ENCODE assay signal across 17 cellular contexts in genomic region chr2:241666627-241667400, GRCh38. TPM values are rescaled to one million over a fixed set of nuclear protein-coding genes. Genes with fewer than 3 reads are reported as not detected.
A peak's percentile ranks its signal among the peaks of the same experiment; 100 is the strongest.
DNase-seq lines count a peak whose midpoint lies in the region; ATAC-seq and TF ChIP-seq lines count a peak whose summit lies in the region.
"Had no signal": no experiment of that assay in that cellular context is flagged by ENCODE, and none has a peak within 500 bp of the region (broad histone marks: within the 10 kb centered on the region; RNA-seq: fewer than 3 reads in every experiment).

No MANE protein-coding gene starts in this region.

- DNase-seq in SJCRH30 (peak; percentile 68 to 71), neural crest cell (ENCODE audit: low read depth, low spot score) (peak; percentile 62), ACHN (no peak)
- no peak for DNase-seq in naive thymus-derived CD8-positive, alpha-beta T cell
- no peak for DNase-seq in effector memory CD8-positive, alpha-beta T cell
- DNase-seq: activated naive CD4-positive, alpha-beta T cell; DMS53; erythroblast; GOT3; NCI-H1092 treated with DMSO at 0.1 percent for 48 hours; NCI-H446; stimulated activated naive CD4-positive, alpha-beta T cell had no signal

- H3K36me3 ChIP-seq in SJCRH30 = no peaks in the 10 kb centered on the region

- peak overlapping the region; percentile 60 for H3K27ac Mint-ChIP-seq in neural crest cell (ENCODE audit: unreplicated experiment)
- H3K27ac Mint-ChIP-seq in naive thymus-derived CD8-positive, alpha-beta T cell = peak overlapping the region in 1 of 10 donors; percentile 53
- H3K27ac Mint-ChIP-seq in effector memory CD8-positive, alpha-beta T cell = no peak overlapping the region

- H3K4me1 ChIP-seq in SJCRH30 = peaks cover 20% of the 10 kb centered on the region

- POLR2A ChIA-PET in naive thymus-derived CD8-positive, alpha-beta T cell (lab: Charles Lee) = no interaction called here

- in situ Hi-C loops in ACHN (cut with HindIII; ENCODE audit: low pct_ligation_motif_present, low pct_unique_long_range_greater_than_20kb, low sequenced_read_pairs) = no loop called here

- H3K27me3 ChIP-seq in SJCRH30 = no peaks in the 10 kb centered on the region
- H3K27me3 ChIP-seq: BLaER1 treated with 17β-estradiol and CSF1 and Interleukin-3, amounts not matched to agents 10 nM and 100 nM; neutrophil had no signal

- H3K9me3 ChIP-seq in SJCRH30 (replicated peaks) = no peaks in the 10 kb centered on the region
- H3K9me3 ChIP-seq: BLaER1 treated with 17β-estradiol and CSF1 and Interleukin-3, amounts not matched to agents 10 nM and 100 nM; neutrophil had no signal

- H3K9me3 Mint-ChIP-seq in neural crest cell = no peaks in the 10 kb centered on the region
- H3K9me3 Mint-ChIP-seq in naive thymus-derived CD8-positive, alpha-beta T cell = no peaks in the 10 kb centered on the region
- no peaks in the 10 kb centered on the region for H3K9me3 Mint-ChIP-seq in effector memory CD8-positive, alpha-beta T cell
- H3K9me3 Mint-ChIP-seq: central memory CD8-positive, alpha-beta T cell had no signal

- TF ChIP-seq CTCF in neural crest cell (conservative IDR thresholded peaks at IDR 0.05) = no peak

- H3K27ac ChIP-seq in SJCRH30 (no peak overlapping the region), cingulate gyrus (ENCODE audit: low read depth, low read length) (peak overlapping the region; percentile 65)
- H3K27ac ChIP-seq: BLaER1 treated with 17β-estradiol and CSF1 and Interleukin-3, amounts not matched to agents 10 nM and 100 nM; neutrophil; VCaP had no signal

- peak overlapping the region; percentile 16 for H3K4me3 Mint-ChIP-seq in neural crest cell
- no peak overlapping the region for H3K4me3 Mint-ChIP-seq in naive thymus-derived CD8-positive, alpha-beta T cell
- no peak overlapping the region for H3K4me3 Mint-ChIP-seq in effector memory CD8-positive, alpha-beta T cell
- H3K4me3 Mint-ChIP-seq: central memory CD8-positive, alpha-beta T cell had no signal

- peaks cover 19% of the 10 kb centered on the region for H3K4me1 Mint-ChIP-seq in neural crest cell
- peaks cover 3 to 4% (median 4%) of the 10 kb centered on the region in 4 donors for H3K4me1 Mint-ChIP-seq in naive thymus-derived CD8-positive, alpha-beta T cell
- peaks cover 3 to 5% of the 10 kb centered on the region in 2 donors for H3K4me1 Mint-ChIP-seq in effector memory CD8-positive, alpha-beta T cell (ENCODE audit: low read depth in 2 of 2)
- H3K4me1 Mint-ChIP-seq: central memory CD8-positive, alpha-beta T cell had no signal

- ATAC-seq in naive thymus-derived CD8-positive, alpha-beta T cell = no peak
- ATAC-seq in effector memory CD8-positive, alpha-beta T cell (replicated peaks) = no peak

- H3K4me3 ChIP-seq in SJCRH30 = no peak overlapping the region; the same call in 1 of the 2 replicates
- H3K4me3 ChIP-seq: BLaER1 treated with 17β-estradiol and CSF1 and Interleukin-3, amounts not matched to agents 10 nM and 100 nM had no signal

- H3K27me3 Mint-ChIP-seq in neural crest cell (ENCODE audit: low read depth) = no peaks in the 10 kb centered on the region
- H3K27me3 Mint-ChIP-seq in naive thymus-derived CD8-positive, alpha-beta T cell = no peaks in the 10 kb centered on the region
- H3K27me3 Mint-ChIP-seq in effector memory CD8-positive, alpha-beta T cell = no peaks in the 10 kb centered on the region
- H3K27me3 Mint-ChIP-seq: central memory CD8-positive, alpha-beta T cell had no signal

- H3K36me3 Mint-ChIP-seq in neural crest cell (ENCODE audit: low read depth) = no peaks in the 10 kb centered on the region
- peaks cover 0 to 59% (median 3%) of the 10 kb centered on the region in 3 donors for H3K36me3 Mint-ChIP-seq in naive thymus-derived CD8-positive, alpha-beta T cell
- peaks cover 42% of the 10 kb centered on the region for H3K36me3 Mint-ChIP-seq in effector memory CD8-positive, alpha-beta T cell (ENCODE audit: insufficient read depth)

RNA-seq across cellular contexts. Expression of gene DTYMK, which starts 19.8 kb away (rescaled TPM):
- total RNA-seq in SJCRH30 (2014; rRNA removed; shearing (Covaris generic)) = 113 and 121 TPM in 2 replicates
- total RNA-seq in neural crest cell = 98.7 and 108 TPM in 2 replicates
- total RNA-seq in naive thymus-derived CD8-positive, alpha-beta T cell = 10 to 100 TPM; 19.8 to 21.2 TPM
- polyA plus RNA-seq in naive thymus-derived CD8-positive, alpha-beta T cell = 10 to 100 TPM; 36.3 to 40.7 (median 38.6) TPM

RNA-seq across cellular contexts. Expression of gene ATG4B, which starts 29.3 kb away (rescaled TPM):
- 73.5 and 78.0 TPM in 2 replicates for total RNA-seq in SJCRH30 (2014; rRNA removed; shearing (Covaris generic))
- 112 TPM in 2 replicates for total RNA-seq in neural crest cell
- total RNA-seq in naive thymus-derived CD8-positive, alpha-beta T cell = 100 to 1,000 TPM; 103 to 104 TPM
- polyA plus RNA-seq in naive thymus-derived CD8-positive, alpha-beta T cell = 10 to 100 TPM; 45.8 to 60.1 (median 46.5) TPM

RNA-seq across cellular contexts. Expression of gene THAP4, which starts 29.9 kb away (rescaled TPM):
- 48.9 and 51.9 TPM in 2 replicates for total RNA-seq in SJCRH30 (2014; rRNA removed; shearing (Covaris generic))
- 59.1 and 60.9 TPM in 2 replicates for total RNA-seq in neural crest cell
- total RNA-seq in naive thymus-derived CD8-positive, alpha-beta T cell = 10 to 100 TPM; 28.4 to 31.8 TPM
- polyA plus RNA-seq in naive thymus-derived CD8-positive, alpha-beta T cell = 10 to 100 TPM; 29.6 to 58.4 (median 38.9) TPM

RNA-seq across cellular contexts. Expression of gene ING5, which starts 35.0 kb away (rescaled TPM):
- total RNA-seq in SJCRH30 (2014; rRNA removed; shearing (Covaris generic)) = 48.8 and 53.2 TPM in 2 replicates
- 61.9 and 63.4 TPM in 2 replicates for total RNA-seq in neural crest cell
- total RNA-seq in naive thymus-derived CD8-positive, alpha-beta T cell = 10 to 100 TPM; 73.1 to 80.8 TPM
- 10 to 100 TPM; 16.4 to 23.5 (median 17.4) TPM for polyA plus RNA-seq in naive thymus-derived CD8-positive, alpha-beta T cell

Comparison
In these comparisons a context has a peak if more than half of its experiments do, and no peak if none do; other contexts are left out.
1. DNase-seq: peak in SJCRH30 (2 of 2) and neural crest cell (single experiment); none in naive thymus-derived CD8-positive, alpha-beta T cell (0 of 10), effector memory CD8-positive, alpha-beta T cell (0 of 3) and ACHN (single experiment).